ENCODE assay signal across 18 cellular contexts in the genomic region with DNA sequence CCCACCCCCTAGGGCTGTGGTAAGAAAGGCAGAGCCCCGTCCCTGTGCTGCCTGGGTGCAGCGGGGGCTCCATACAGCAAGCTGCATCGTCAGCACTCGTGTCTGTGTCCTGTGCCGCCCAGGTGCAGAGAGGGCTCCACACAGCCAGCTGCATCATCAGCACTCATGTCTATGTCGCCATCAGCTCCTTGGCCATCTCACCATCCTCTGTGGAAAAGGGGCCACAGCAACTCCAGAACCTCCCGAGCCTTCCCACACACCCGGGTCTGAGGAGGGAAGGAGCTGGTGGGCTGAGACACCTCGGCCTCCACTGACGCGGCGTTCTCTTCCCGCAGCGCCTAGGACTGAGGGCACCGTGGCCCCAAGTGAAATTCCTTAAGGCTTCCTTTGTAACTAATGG.
"Had no signal": no experiment of that assay in that cellular context is flagged by ENCODE, and none has a peak within 500 bp of the region (broad histone marks: within the 10 kb centered on the region; RNA-seq: fewer than 3 reads in every experiment).

No MANE protein-coding gene starts in this region.

- DNase-seq: activated CD4-positive, alpha-beta T cell treated with anti-CD3 and anti-CD28 coated beads for 4 hours; activated CD8-positive, alpha-beta T cell treated with anti-CD3 and anti-CD28 coated beads for 36 hours; activated gamma-delta T cell; activated T-cell treated with anti-CD3 and anti-CD28 coated beads, Interleukin-2, amount 50 U/mL, for 48 hours; amniotic stem cell; endodermal cell; islet precursor cell; mucosa of descending colon; naive thymus-derived CD8-positive, alpha-beta T cell; stimulated activated CD4-positive, alpha-beta T cell treated with anti-CD3 and anti-CD28 coated beads, Interleukin-1b, Interleukin-23, amount 100 ng/mL, for 48 hours; T-helper 17 cell had no signal

- H3K36me3 ChIP-seq: thoracic aorta had no signal

- H3K27ac ChIP-seq: SK-N-MC had no signal

- H3K9me3 ChIP-seq: mucosa of descending colon, right atrium auricular region, thoracic aorta had no signal

- H3K9me3 Mint-ChIP-seq: activated CD8-positive, alpha-beta T cell treated with anti-CD3 and anti-CD28 coated beads for 36 hours; naive thymus-derived CD8-positive, alpha-beta T cell had no signal

- H3K27ac Mint-ChIP-seq: activated CD8-positive, alpha-beta T cell treated with anti-CD3 and anti-CD28 coated beads for 36 hours; activated naive CD8-positive, alpha-beta T cell; endodermal cell; naive thymus-derived CD8-positive, alpha-beta T cell; T-helper 17 cell; WTC11 had no signal

- ATAC-seq: activated CD8-positive, alpha-beta T cell treated with anti-CD3 and anti-CD28 coated beads for 36 hours; left lobe of liver; mucosa of descending colon; naive thymus-derived CD8-positive, alpha-beta T cell; T-helper 17 cell; WTC11 had no signal

- H3K27me3 ChIP-seq: dorsolateral prefrontal cortex, right atrium auricular region had no signal

- H3K4me3 Mint-ChIP-seq: activated CD8-positive, alpha-beta T cell treated with anti-CD3 and anti-CD28 coated beads for 36 hours; activated naive CD8-positive, alpha-beta T cell; endodermal cell; naive thymus-derived CD8-positive, alpha-beta T cell; T-helper 17 cell; WTC11 had no signal

- H3K4me1 Mint-ChIP-seq: endodermal cell, WTC11 had no signal

- H3K4me3 ChIP-seq: dorsolateral prefrontal cortex, mucosa of descending colon, right atrium auricular region, SK-N-MC, thoracic aorta had no signal

- H3K27me3 Mint-ChIP-seq: activated CD8-positive, alpha-beta T cell treated with anti-CD3 and anti-CD28 coated beads for 36 hours; activated naive CD8-positive, alpha-beta T cell; naive thymus-derived CD8-positive, alpha-beta T cell; T-helper 17 cell had no signal
